ENCODE assay signal across 1 cellular context in the genomic region with DNA sequence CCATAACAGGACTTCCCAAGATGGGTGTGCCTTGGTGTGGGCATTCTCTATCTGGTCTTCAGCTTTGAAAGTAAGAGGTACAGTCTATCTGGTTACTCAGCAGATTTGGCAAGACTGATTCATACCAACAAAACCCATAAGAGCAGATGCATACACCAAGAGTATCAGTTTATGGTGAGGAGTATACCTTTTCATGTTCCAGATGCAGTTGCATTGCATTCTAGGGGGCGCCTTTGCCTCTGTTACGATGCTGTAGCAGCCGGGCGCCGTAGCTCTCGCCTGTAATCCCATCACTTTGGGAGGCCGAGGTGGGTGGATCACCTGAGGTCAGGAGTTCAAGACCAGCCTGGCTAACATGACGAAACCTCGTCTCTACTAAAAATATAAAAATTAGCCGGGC.
TF ChIP-seq lines count a peak whose summit lies in the region.

No MANE protein-coding gene starts in this region.

TF ChIP-seq in GM23338, 12 proteins besides CTCF, POLR2A, EP300 and RAD21 (continued from another document):
- TF ChIP-seq, protein P1, sequence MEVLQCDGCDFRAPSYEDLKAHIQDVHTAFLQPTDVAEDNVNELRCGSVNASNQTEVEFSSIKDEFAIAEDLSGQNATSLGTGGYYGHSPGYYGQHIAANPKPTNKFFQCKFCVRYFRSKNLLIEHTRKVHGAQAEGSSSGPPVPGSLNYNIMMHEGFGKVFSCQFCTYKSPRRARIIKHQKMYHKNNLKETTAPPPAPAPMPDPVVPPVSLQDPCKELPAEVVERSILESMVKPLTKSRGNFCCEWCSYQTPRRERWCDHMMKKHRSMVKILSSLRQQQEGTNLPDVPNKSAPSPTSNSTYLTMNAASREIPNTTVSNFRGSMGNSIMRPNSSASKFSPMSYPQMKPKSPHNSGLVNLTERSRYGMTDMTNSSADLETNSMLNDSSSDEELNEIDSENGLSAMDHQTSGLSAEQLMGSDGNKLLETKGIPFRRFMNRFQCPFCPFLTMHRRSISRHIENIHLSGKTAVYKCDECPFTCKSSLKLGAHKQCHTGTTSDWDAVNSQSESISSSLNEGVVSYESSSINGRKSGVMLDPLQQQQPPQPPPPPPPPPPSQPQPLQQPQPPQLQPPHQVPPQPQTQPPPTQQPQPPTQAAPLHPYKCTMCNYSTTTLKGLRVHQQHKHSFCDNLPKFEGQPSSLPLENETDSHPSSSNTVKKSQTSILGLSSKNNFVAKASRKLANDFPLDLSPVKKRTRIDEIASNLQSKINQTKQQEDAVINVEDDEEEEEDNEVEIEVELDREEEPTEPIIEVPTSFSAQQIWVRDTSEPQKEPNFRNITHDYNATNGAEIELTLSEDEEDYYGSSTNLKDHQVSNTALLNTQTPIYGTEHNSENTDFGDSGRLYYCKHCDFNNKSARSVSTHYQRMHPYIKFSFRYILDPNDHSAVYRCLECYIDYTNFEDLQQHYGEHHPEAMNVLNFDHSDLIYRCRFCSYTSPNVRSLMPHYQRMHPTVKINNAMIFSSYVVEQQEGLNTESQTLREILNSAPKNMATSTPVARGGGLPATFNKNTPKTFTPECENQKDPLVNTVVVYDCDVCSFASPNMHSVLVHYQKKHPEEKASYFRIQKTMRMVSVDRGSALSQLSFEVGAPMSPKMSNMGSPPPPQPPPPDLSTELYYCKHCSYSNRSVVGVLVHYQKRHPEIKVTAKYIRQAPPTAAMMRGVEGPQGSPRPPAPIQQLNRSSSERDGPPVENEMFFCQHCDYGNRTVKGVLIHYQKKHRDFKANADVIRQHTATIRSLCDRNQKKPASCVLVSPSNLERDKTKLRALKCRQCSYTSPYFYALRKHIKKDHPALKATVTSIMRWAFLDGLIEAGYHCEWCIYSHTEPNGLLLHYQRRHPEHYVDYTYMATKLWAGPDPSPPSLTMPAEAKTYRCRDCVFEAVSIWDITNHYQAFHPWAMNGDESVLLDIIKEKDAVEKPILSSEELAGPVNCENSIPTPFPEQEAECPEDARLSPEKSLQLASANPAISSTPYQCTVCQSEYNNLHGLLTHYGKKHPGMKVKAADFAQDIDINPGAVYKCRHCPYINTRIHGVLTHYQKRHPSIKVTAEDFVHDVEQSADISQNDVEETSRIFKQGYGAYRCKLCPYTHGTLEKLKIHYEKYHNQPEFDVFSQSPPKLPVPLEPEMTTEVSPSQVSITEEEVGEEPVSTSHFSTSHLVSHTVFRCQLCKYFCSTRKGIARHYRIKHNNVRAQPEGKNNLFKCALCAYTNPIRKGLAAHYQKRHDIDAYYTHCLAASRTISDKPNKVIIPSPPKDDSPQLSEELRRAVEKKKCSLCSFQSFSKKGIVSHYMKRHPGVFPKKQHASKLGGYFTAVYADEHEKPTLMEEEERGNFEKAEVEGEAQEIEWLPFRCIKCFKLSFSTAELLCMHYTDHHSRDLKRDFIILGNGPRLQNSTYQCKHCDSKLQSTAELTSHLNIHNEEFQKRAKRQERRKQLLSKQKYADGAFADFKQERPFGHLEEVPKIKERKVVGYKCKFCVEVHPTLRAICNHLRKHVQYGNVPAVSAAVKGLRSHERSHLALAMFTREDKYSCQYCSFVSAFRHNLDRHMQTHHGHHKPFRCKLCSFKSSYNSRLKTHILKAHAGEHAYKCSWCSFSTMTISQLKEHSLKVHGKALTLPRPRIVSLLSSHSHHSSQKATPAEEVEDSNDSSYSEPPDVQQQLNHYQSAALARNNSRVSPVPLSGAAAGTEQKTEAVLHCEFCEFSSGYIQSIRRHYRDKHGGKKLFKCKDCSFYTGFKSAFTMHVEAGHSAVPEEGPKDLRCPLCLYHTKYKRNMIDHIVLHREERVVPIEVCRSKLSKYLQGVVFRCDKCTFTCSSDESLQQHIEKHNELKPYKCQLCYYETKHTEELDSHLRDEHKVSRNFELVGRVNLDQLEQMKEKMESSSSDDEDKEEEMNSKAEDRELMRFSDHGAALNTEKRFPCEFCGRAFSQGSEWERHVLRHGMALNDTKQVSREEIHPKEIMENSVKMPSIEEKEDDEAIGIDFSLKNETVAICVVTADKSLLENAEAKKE (CRISPR knock-in tag; IDR thresholded peaks at IDR 0.05), result no peak
